Comparison of ENCODE assay signal across 1 cellular context in genomic region chr1:1365875-1366698, GRCh38.
TF ChIP-seq lines count a peak whose summit lies in the region.

No MANE protein-coding gene starts in this region.

TF ChIP-seq in IMR-90, 13 proteins besides CTCF, POLR2A, EP300 and RAD21:
- TF ChIP-seq SMC3 (IDR thresholded peaks at IDR 0.05; ENCODE audit: low read depth, low read length) = no peak
- no peak for TF ChIP-seq RCOR1 (IDR thresholded peaks at IDR 0.05; ENCODE audit: insufficient replicate concordance, low read length)
- no peak for TF ChIP-seq CHD1 (IDR thresholded peaks at IDR 0.05; ENCODE audit: low read depth, low read length)
- TF ChIP-seq USF2 (IDR thresholded peaks at IDR 0.05; ENCODE audit: low read depth, low read length) = no peak
- no peak for TF ChIP-seq CEBPB (IDR thresholded peaks at IDR 0.05; ENCODE audit: low read depth, low read length)
TF ChIP-seq in IMR-90: peak in this region for 0.
